ENCODE assay signal across 16 cellular contexts in genomic region chr16:85567101-85567866, GRCh38. TPM values are rescaled to one million over a fixed set of nuclear protein-coding genes. Genes with fewer than 3 reads are reported as not detected.
A peak's percentile ranks its signal among the peaks of the same experiment; 100 is the strongest.
DNase-seq lines count a peak whose midpoint lies in the region; ATAC-seq, FAIRE-seq and TF ChIP-seq lines count a peak whose summit lies in the region.
"Had no signal": no experiment of that assay in that cellular context is flagged by ENCODE, and none has a peak within 500 bp of the region (broad histone marks: within the 10 kb centered on the region; RNA-seq: fewer than 3 reads in every experiment).

No MANE protein-coding gene starts in this region.

- H3K27ac ChIP-seq in kidney (ENCODE audit: low read depth in 2 of 2, low read length in 2 of 2) (peak overlapping the region; percentile 75 to 88), transverse colon (peak overlapping the region; percentile 84 to 96 (median 87)), esophagus squamous epithelium (no peak overlapping the region)
- H3K27ac ChIP-seq: neutrophil had no signal

- no peak for TF ChIP-seq POLR2A in transverse colon (IDR thresholded peaks at IDR 0.05)
- no peak for TF ChIP-seq POLR2A in esophagus squamous epithelium (IDR thresholded peaks at IDR 0.05)

- H3K9ac ChIP-seq in kidney (ENCODE audit: low read length in 2 of 2): peak overlapping the region in 1 of 2 donors; percentile 27

- no peak for TF ChIP-seq CTCF in kidney (IDR thresholded peaks at IDR 0.05; ENCODE audit: borderline replicate concordance, extremely low read depth, insufficient read depth)
- peak in 2 of 5 experiments; percentile 11 to 43 for TF ChIP-seq CTCF in transverse colon (IDR thresholded peaks at IDR 0.05)
- TF ChIP-seq CTCF in esophagus squamous epithelium (IDR thresholded peaks at IDR 0.05): no peak

- H3K27me3 ChIP-seq in transverse colon: no peaks in the 10 kb centered on the region
- no peaks in the 10 kb centered on the region for H3K27me3 ChIP-seq in esophagus squamous epithelium
- H3K27me3 ChIP-seq: neutrophil had no signal

- TF ChIP-seq EP300 in transverse colon (IDR thresholded peaks at IDR 0.05; ENCODE audit: low read depth): peak; percentile 54

- no peak for FAIRE-seq in kidney (lab: Jason Lieb, UNC)
- FAIRE-seq: A204.1, keratinocyte had no signal

- DNase-seq in NCI-H748 (lab: John Stamatoyannopoulos, UW; ENCODE audit: unreplicated experiment): peak; percentile 51
- DNase-seq in NCI-H748 treated with DMSO at 0.1 percent for 48 hours (lab: John Stamatoyannopoulos, UW): no peak
- DNase-seq in RPMI8226: peak; percentile 14
- DNase-seq in kidney: no peak
- DNase-seq in transverse colon: peak; percentile 89
- DNase-seq in DMS 273 treated with DMSO at 0.1 percent for 48 hours (lab: John Stamatoyannopoulos, UW): no peak
- no peak for DNase-seq in esophagus squamous epithelium (lab: John Stamatoyannopoulos, UW)
- DNase-seq: activated T-cell treated with anti-CD3 and anti-CD28 coated beads, Interleukin-2, amount 50 U/mL, for 4 hours; DND-41; NCI-H1092; stimulated activated CD4-positive, alpha-beta T cell treated with anti-CD3 and anti-CD28 coated beads, Interleukin-12 subunit alpha, Interleukin-12 subunit beta, amount 100 ng/mL, for 4 hours; T-helper 2 cell had no signal

- no peak overlapping the region for H3K4me3 ChIP-seq in kidney (ENCODE audit: low read length in 2 of 2)
- H3K4me3 ChIP-seq in transverse colon: no peak overlapping the region
- no peak overlapping the region for H3K4me3 ChIP-seq in esophagus squamous epithelium

- intact Hi-C loops in kidney (cut with DNase I) (no loop called here), transverse colon (cut with DNase I; ENCODE audit: low total_unique reads) (no loop called here), esophagus squamous epithelium (cut with DNase I) (no loop called here)

- 62 to 71% methylated on average over 9 to 27 of the region's 27 CpGs for WGBS in transverse colon (ENCODE audit: low coverage in 1 of 2), 2 donors
- WGBS in esophagus squamous epithelium, 2 donors: 83 to 85% methylated on average over 7 to 12 of the region's 27 CpGs

- no peak for ATAC-seq in GM21723 (IDR thresholded peaks at IDR 0.05; ENCODE audit: unreplicated experiment)
- ATAC-seq: activated T-cell treated with anti-CD3 and anti-CD28 coated beads, Interleukin-2, amount 50 U/mL, for 4 hours had no signal

- H3K9me3 ChIP-seq in kidney (ENCODE audit: control insufficient read depth in 1 of 2, low read length in 2 of 2) (no peaks in the 10 kb centered on the region), transverse colon (no peaks in the 10 kb centered on the region), esophagus squamous epithelium (no peaks in the 10 kb centered on the region)
- H3K9me3 ChIP-seq: neutrophil had no signal

- in situ Hi-C loops in transverse colon (cut with MboI; ENCODE audit: low pct_ligation_motif_present in 1 of 4, low pct_unique_long_range_greater_than_20kb in 1 of 4, low sequenced_read_pairs in 3 of 4): no loop called here

- peaks cover 72 to 76% of the 10 kb centered on the region in 2 donors for H3K4me1 ChIP-seq in kidney (ENCODE audit: control insufficient read depth in 1 of 2, insufficient read depth in 1 of 2, low read depth in 1 of 2, low read length in 2 of 2)
- H3K4me1 ChIP-seq in transverse colon: peaks cover 42 to 88% (median 81%) of the 10 kb centered on the region in 4 donors
- peaks cover 8 to 61% (median 20%) of the 10 kb centered on the region in 3 donors for H3K4me1 ChIP-seq in esophagus squamous epithelium

- H3K36me3 ChIP-seq in kidney (ENCODE audit: control insufficient read depth in 1 of 2, insufficient read depth in 2 of 2, low read length in 2 of 2) (peaks cover 0 to 2% of the 10 kb centered on the region in 2 donors), transverse colon (no peaks in the 10 kb centered on the region), esophagus squamous epithelium (no peaks in the 10 kb centered on the region)
- H3K36me3 ChIP-seq: neutrophil had no signal

RNA-seq across cellular contexts. Expression of gene GSE1, which starts 45.8 kb away (rescaled TPM):
- total RNA-seq in kidney (92.8 TPM), transverse colon (100 to 1,000 TPM; 100 to 139 (median 120) TPM), esophagus squamous epithelium (10 to 100 TPM; 24.6 to 33.6 (median 28.9) TPM)
- polyA plus RNA-seq in kidney (ENCODE audit: insufficient read depth, low read depth, low replicate concordance): 9.5 TPM

Comparison
In these comparisons a context has a peak if more than half of its experiments do, and no peak if none do; other contexts are left out.
1. DNase-seq: peak in NCI-H748 (single experiment), RPMI8226 (single experiment) and transverse colon (single experiment); none in NCI-H748 treated with DMSO at 0.1 percent for 48 hours (single experiment), kidney (single experiment), DMS 273 treated with DMSO at 0.1 percent for 48 hours (single experiment) and esophagus squamous epithelium (single experiment).
2. H3K27ac ChIP-seq: peak in kidney (2 of 2) and transverse colon (4 of 4); none in esophagus squamous epithelium (0 of 4).